ENCODE assay signal across 12 cellular contexts in the genomic region with DNA sequence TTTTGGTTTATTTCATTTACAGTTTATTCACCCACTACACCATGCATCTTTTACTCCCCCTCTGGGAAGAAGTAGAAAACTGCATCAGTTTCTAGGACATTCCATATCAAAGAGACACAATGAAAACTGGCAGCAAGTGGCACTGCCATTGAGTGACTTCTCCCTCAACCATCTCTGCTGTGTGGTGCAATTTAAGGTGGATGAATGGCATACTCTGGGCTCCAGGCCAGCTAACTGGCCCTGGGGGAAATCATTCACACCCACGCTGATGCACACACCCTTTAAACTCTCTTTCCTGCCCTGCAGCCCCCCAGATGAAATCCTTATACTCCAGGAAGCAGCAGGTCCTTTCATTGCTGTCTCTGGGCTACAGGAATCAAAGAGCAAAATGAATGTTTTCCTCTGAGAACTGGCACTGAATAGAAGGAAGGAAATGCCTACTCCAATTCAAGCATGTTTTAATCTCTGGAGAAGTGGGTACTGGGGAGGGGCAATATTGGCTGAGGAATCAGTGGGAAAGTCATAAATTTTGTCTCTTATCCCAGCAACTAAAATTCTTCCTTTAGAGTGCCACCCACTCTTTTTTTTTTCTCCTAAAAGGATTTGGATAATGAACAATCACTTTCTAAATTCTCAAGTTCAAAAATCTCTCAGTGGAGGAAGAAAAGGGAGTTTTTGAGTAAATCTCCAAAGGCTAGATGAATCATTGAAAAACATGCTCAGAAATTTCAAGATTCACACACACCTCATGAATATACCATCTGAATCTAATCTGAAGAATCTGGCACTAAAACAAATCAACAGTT. TPM values are rescaled to one million over a fixed set of nuclear protein-coding genes. Genes with fewer than 3 reads are reported as not detected.
A peak's percentile ranks its signal among the peaks of the same experiment; 100 is the strongest.
DNase-seq lines count a peak whose midpoint lies in the region; ATAC-seq and TF ChIP-seq lines count a peak whose summit lies in the region.
"Had no signal": no experiment of that assay in that cellular context is flagged by ENCODE, and none has a peak within 500 bp of the region (broad histone marks: within the 10 kb centered on the region; RNA-seq: fewer than 3 reads in every experiment).

No MANE protein-coding gene starts in this region.

- ATAC-seq in left cardiac atrium (peak; percentile 64 to 77), left ventricle myocardium superior (no peak), HG03095 (IDR thresholded peaks at IDR 0.05; ENCODE audit: unreplicated experiment) (no peak), HG02759 (IDR thresholded peaks at IDR 0.05; ENCODE audit: unreplicated experiment) (no peak)

- H3K27ac ChIP-seq in SK-N-MC = no peak overlapping the region

- TF ChIP-seq CTCF in foreskin fibroblast (IDR thresholded peaks at IDR 0.05; ENCODE audit: low read depth, low read length) = peak; percentile 28

- H3K36me3 ChIP-seq in SK-N-MC (ENCODE audit: insufficient read depth, low read length) = no peaks in the 10 kb centered on the region

- intact Hi-C loops in left cardiac atrium (cut with DNase I) (loop anchor here in 1 of 2 donors (10.0 kb wide), 1 partner anchor 285 kb away; no protein-coding TSS in a partner anchor), left ventricle myocardium superior (cut with micrococcal nuclease) (no loop called here)

- no peaks in the 10 kb centered on the region for H3K9me3 ChIP-seq in SK-N-MC (ENCODE audit: low read depth, low read length)

- peak overlapping the region; percentile 35; the same call in 1 of the 2 replicates for H3K4me3 ChIP-seq in SK-N-MC
- no peak overlapping the region for H3K4me3 ChIP-seq in foreskin fibroblast (ENCODE audit: low read depth in 1 of 2, low read length in 2 of 2)

- no peak overlapping the region for H3K9ac ChIP-seq in SK-N-MC (ENCODE audit: insufficient read length)

- peak; percentile 32 for DNase-seq in left cardiac atrium
- DNase-seq in left ventricle myocardium superior = no peak
- peak; percentile 94 for DNase-seq in SK-N-MC (ENCODE audit: low read depth, low spot score)
- DNase-seq in foreskin fibroblast = peak; percentile 70 to 82
- no peak for DNase-seq in stimulated activated naive CD4-positive, alpha-beta T cell treated with Interleukin-2 at 50 U/mL for 16 hours (lab: John Stamatoyannopoulos, UW)
- no peak for DNase-seq in D341Med (ENCODE audit: low spot score)
- DNase-seq: activated T-cell treated with anti-CD3 and anti-CD28 coated beads, Interleukin-2, amount 50 U/mL, for 48 hours; NCI-H524 treated with DMSO at 0.1 percent for 48 hours; T1000 had no signal

RNA-seq across cellular contexts. Expression of gene RFPL4B, which starts 16.9 kb away (rescaled TPM):
- total RNA-seq in left cardiac atrium (not detected), left ventricle myocardium superior (not detected)
- total RNA-seq: H1 had no signal

Comparison
In these comparisons a context has a peak if more than half of its experiments do, and no peak if none do; other contexts are left out.
1. ATAC-seq: peak in left cardiac atrium (2 of 2); none in left ventricle myocardium superior (single experiment), HG03095 (single experiment) and HG02759 (single experiment).
2. DNase-seq: peak in left cardiac atrium (single experiment), SK-N-MC (single experiment) and foreskin fibroblast (2 of 2); none in left ventricle myocardium superior (single experiment), stimulated activated naive CD4-positive, alpha-beta T cell treated with Interleukin-2 at 50 U/mL for 16 hours (single experiment) and D341Med (single experiment).